In the genomic region with DNA sequence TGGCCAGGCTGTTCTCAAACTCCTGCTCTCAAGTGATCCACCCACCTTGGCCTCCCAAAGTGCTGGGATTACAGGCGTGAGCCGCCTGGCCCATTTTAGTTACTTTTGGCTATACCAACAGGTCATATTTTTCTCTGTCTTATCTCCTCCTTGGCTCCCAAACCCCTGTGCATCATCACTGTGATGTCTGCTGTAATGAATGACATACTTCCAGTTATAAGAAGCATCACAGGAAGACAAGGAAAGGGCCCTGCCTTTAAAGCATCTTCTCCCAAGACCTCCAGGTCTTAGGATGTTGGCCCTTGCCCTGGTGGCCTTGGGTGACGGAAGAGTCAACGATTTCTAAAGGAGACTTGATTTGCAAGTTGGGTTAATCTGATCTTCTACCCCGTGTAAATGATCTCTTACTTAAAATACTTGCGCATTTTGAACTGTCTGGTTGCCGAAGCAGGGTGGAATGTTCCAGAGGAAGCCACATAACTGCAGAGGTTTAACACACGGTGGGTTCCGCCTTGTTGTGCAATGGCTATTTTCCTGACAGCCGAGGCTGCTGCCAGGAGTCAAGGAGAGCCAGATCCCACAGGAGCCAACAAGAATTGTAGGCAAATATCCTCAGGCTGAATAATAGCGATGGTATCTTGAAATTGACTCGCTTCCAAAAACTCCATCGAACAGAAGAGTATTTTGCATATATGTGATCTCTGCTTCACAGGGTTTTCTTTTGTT, we compare ENCODE assay signal across 13 cellular contexts. TPM values are rescaled to one million over a fixed set of nuclear protein-coding genes. Genes with fewer than 3 reads are reported as not detected.
DNase-seq lines count a peak whose midpoint lies in the region; ATAC-seq and TF ChIP-seq lines count a peak whose summit lies in the region.
"Had no signal": no experiment of that assay in that cellular context is flagged by ENCODE, and none has a peak within 500 bp of the region (broad histone marks: within the 10 kb centered on the region; RNA-seq: fewer than 3 reads in every experiment).

No MANE protein-coding gene starts in this region.

- ATAC-seq in GM19467 (IDR thresholded peaks at IDR 0.05; ENCODE audit: unreplicated experiment) = no peak

- TF ChIP-seq CTCF in C4-2B (conservative IDR thresholded peaks at IDR 0.05) (no peak), SK-N-SH (IDR thresholded peaks at IDR 0.05) (no peak), fibroblast of mammary gland (conservative IDR thresholded peaks at IDR 0.05; ENCODE audit: control insufficient read depth, insufficient read depth, low read depth, low read length) (no peak), sigmoid colon (IDR thresholded peaks at IDR 0.05) (no peak)

- TF ChIP-seq RAD21 in SK-N-SH (IDR thresholded peaks at IDR 0.05; ENCODE audit: low read length) = no peak

- H2AFZ ChIP-seq in SK-N-SH (ENCODE audit: low read depth) = no peak overlapping the region

- no peak overlapping the region for H3K9ac ChIP-seq in SK-N-SH

- H4K20me1 ChIP-seq in SK-N-SH (ENCODE audit: insufficient read depth) = no peaks in the 10 kb centered on the region

- no peaks in the 10 kb centered on the region for H3K79me2 ChIP-seq in SK-N-SH (ENCODE audit: insufficient read depth)

- 63% methylated on average over 13 of the region's 13 CpGs for WGBS in SK-N-SH (ENCODE audit: low lambda C conversion rate)
- 86 to 93% methylated on average over 13 of the region's 13 CpGs for WGBS in sigmoid colon, 2 donors

- no peak overlapping the region for H3K4me2 ChIP-seq in SK-N-SH

- H3K4me3 ChIP-seq in SK-N-SH (ENCODE audit: low read depth in 2 of 2, low read length in 1 of 2) (no peak overlapping the region), fibroblast of mammary gland (ENCODE audit: control insufficient read depth, low read depth, low read length) (no peak overlapping the region), sigmoid colon (no peak overlapping the region)

- H3F3A ChIP-seq in SK-N-SH (replicated peaks; ENCODE audit: insufficient read depth) = no peaks in the 10 kb centered on the region

- H3K36me3 ChIP-seq in SK-N-SH (replicated peaks in 1 of 2; ENCODE audit: control insufficient read depth in 1 of 2, insufficient read depth in 2 of 2, low read length in 1 of 2) (no peaks in the 10 kb centered on the region), sigmoid colon (no peaks in the 10 kb centered on the region)

- POLR2A ChIA-PET in SK-N-SH (lab: Yijun Ruan, JAX) = no interaction called here

- H3K9me3 ChIP-seq in SK-N-SH = no peaks in the 10 kb centered on the region
- no peaks in the 10 kb centered on the region for H3K9me3 ChIP-seq in sigmoid colon

- H3K27ac ChIP-seq in C4-2B = peak overlapping the region; percentile 32
- peak overlapping the region in 1 of 2 experiments; percentile 4; a peak in 1 of 4 replicates for H3K27ac ChIP-seq in SK-N-SH (ENCODE audit: low read depth in 2 of 2, low read length in 1 of 2)
- peak overlapping the region in 1 of 4 donors; percentile 30 for H3K27ac ChIP-seq in sigmoid colon

- no peak for DNase-seq in SK-N-SH
- DNase-seq in fibroblast of mammary gland (ENCODE audit: low read depth) = peak; percentile 89
- peak; percentile 70 for DNase-seq in sigmoid colon
- DNase-seq in T-helper 2 cell = no peak
- DNase-seq in GF-D8 (lab: John Stamatoyannopoulos, UW) = no peak
- DNase-seq in HK-2 (ENCODE audit: unreplicated experiment) = no peak
- DNase-seq: activated CD4-positive, CD25-positive, alpha-beta regulatory T cell; activated naive CD4-positive, alpha-beta T cell treated with Interleukin-2 at 50 U/mL for 16 hours; NCI-H1417; stimulated activated CD4-positive, alpha-beta T cell treated with anti-CD3 and anti-CD28 coated beads, Interleukin-2, amount 100 ng/mL, for 48 hours had no signal

- H3K27me3 ChIP-seq in SK-N-SH (ENCODE audit: insufficient read depth) (no peaks in the 10 kb centered on the region), sigmoid colon (no peaks in the 10 kb centered on the region)

- TF ChIP-seq POLR2A in sigmoid colon (IDR thresholded peaks at IDR 0.05) = no peak

- CTCF ChIA-PET in SK-N-SH (lab: Yijun Ruan, JAX) = interaction anchor here (1.0 to 9.6 kb wide), 4 partner anchors 9 to 590 kb away, joined by 3 to 86 read pairs (median 5); no protein-coding TSS in a partner anchor

- H3K4me1 ChIP-seq in SK-N-SH (ENCODE audit: control insufficient read depth in 1 of 2, insufficient read depth in 2 of 2, low read depth in 1 of 2, low read length in 1 of 2) = peaks cover 0 to 9% of the 10 kb centered on the region in 2 experiments; a peak in 1 of 4 replicates
- peaks cover 0 to 10% (median 0%) of the 10 kb centered on the region in 4 donors for H3K4me1 ChIP-seq in sigmoid colon

- no peaks in the 10 kb centered on the region for H3K9me2 ChIP-seq in SK-N-SH

- intact Hi-C loops in sigmoid colon (cut with DNase I) = no loop called here

- TF ChIP-seq EP300 in SK-N-SH (IDR thresholded peaks at IDR 0.05; ENCODE audit: borderline replicate concordance in 1 of 2, low read depth in 1 of 2, low read length in 1 of 2) (peak in 1 of 2 experiments; percentile 62; a peak in 1 of 4 replicates), sigmoid colon (IDR thresholded peaks at IDR 0.05) (no peak)

TF ChIP-seq in SK-N-SH, 30 proteins besides CTCF, POLR2A, EP300 and RAD21:
- TF ChIP-seq, protein P1, sequence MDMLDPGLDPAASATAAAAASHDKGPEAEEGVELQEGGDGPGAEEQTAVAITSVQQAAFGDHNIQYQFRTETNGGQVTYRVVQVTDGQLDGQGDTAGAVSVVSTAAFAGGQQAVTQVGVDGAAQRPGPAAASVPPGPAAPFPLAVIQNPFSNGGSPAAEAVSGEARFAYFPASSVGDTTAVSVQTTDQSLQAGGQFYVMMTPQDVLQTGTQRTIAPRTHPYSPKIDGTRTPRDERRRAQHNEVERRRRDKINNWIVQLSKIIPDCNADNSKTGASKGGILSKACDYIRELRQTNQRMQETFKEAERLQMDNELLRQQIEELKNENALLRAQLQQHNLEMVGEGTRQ (IDR thresholded peaks at IDR 0.05; ENCODE audit: borderline replicate concordance, low read depth, low read length) = no peak
- TF ChIP-seq GABPA (IDR thresholded peaks at IDR 0.05; ENCODE audit: low read depth) (no peak), JUND (IDR thresholded peaks at IDR 0.05) (peak; percentile 31; the same call in 1 of the 2 replicates), TEAD4 (IDR thresholded peaks at IDR 0.05; ENCODE audit: borderline replicate concordance, insufficient read depth) (no peak), MEF2A (IDR thresholded peaks at IDR 0.05; ENCODE audit: borderline replicate concordance, low read depth) (0 out of 2 replicates have a peak, but pooled peaks have one; percentile 12), TCF12 (IDR thresholded peaks at IDR 0.05) (peak; percentile 74), NFIC (IDR thresholded peaks at IDR 0.05; ENCODE audit: borderline replicate concordance) (peak; percentile 78), SIN3A (IDR thresholded peaks at IDR 0.05; ENCODE audit: borderline replicate concordance, low read depth, low read length) (no peak), FOSL2 (IDR thresholded peaks at IDR 0.05; ENCODE audit: borderline replicate concordance, low read depth) (peak; percentile 35; the same call in 1 of the 2 replicates), FOXM1 (IDR thresholded peaks at IDR 0.05; ENCODE audit: low read depth) (no peak)
- TF ChIP-seq, protein P2, sequence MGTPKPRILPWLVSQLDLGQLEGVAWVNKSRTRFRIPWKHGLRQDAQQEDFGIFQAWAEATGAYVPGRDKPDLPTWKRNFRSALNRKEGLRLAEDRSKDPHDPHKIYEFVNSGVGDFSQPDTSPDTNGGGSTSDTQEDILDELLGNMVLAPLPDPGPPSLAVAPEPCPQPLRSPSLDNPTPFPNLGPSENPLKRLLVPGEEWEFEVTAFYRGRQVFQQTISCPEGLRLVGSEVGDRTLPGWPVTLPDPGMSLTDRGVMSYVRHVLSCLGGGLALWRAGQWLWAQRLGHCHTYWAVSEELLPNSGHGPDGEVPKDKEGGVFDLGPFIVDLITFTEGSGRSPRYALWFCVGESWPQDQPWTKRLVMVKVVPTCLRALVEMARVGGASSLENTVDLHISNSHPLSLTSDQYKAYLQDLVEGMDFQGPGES (IDR thresholded peaks at IDR 0.05; ENCODE audit: low read depth, low read length) = no peak
- TF ChIP-seq, protein P3, sequence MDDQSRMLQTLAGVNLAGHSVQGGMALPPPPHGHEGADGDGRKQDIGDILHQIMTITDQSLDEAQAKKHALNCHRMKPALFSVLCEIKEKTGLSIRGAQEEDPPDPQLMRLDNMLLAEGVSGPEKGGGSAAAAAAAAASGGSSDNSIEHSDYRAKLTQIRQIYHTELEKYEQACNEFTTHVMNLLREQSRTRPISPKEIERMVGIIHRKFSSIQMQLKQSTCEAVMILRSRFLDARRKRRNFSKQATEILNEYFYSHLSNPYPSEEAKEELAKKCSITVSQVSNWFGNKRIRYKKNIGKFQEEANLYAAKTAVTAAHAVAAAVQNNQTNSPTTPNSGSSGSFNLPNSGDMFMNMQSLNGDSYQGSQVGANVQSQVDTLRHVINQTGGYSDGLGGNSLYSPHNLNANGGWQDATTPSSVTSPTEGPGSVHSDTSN (IDR thresholded peaks at IDR 0.05) = peak; percentile 65
- TF ChIP-seq, protein P4, sequence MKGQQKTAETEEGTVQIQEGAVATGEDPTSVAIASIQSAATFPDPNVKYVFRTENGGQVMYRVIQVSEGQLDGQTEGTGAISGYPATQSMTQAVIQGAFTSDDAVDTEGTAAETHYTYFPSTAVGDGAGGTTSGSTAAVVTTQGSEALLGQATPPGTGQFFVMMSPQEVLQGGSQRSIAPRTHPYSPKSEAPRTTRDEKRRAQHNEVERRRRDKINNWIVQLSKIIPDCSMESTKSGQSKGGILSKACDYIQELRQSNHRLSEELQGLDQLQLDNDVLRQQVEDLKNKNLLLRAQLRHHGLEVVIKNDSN (IDR thresholded peaks at IDR 0.05; ENCODE audit: borderline replicate concordance, low read depth) = no peak
- TF ChIP-seq, protein P5, sequence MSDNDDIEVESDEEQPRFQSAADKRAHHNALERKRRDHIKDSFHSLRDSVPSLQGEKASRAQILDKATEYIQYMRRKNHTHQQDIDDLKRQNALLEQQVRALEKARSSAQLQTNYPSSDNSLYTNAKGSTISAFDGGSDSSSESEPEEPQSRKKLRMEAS (IDR thresholded peaks at IDR 0.05; ENCODE audit: low read depth) = peak; percentile 46; the same call in 1 of the 2 replicates
TF ChIP-seq in SK-N-SH: peak in this region for 7.

RNA-seq across cellular contexts. Expression of a gene that starts 55.7 kb away (rescaled TPM):
- 0.23 and 0.28 TPM in 2 replicates for polyA plus RNA-seq in SK-N-SH (2012; rRNA removed)
- 0.24 and 0.27 TPM in 2 replicates for polyA plus RNA-seq in SK-N-SH (2012; cell fraction: cytosol; rRNA removed)
- polyA plus RNA-seq in SK-N-SH (2012; cell fraction: nucleus; rRNA removed) = 0.28 and 0.50 TPM in 2 replicates
- total RNA-seq in sigmoid colon = 10 to 100 TPM in 1 of 4 donors, 1 to 10 TPM in 3; 2.0 to 10.2 (median 7.0) TPM
- polyA plus RNA-seq in sigmoid colon = 1 to 10 TPM; 1.2 to 6.2 (median 4.3) TPM
- polyA plus RNA-seq: endothelial cell of umbilical vein had no signal

Comparison
In these comparisons a context has a peak if more than half of its experiments do, and no peak if none do; other contexts are left out.
1. DNase-seq: peak in fibroblast of mammary gland (single experiment) and sigmoid colon (single experiment); none in SK-N-SH (single experiment), T-helper 2 cell (0 of 5), GF-D8 (single experiment) and HK-2 (single experiment).